ENCODE assay signal across 8 cellular contexts in the genomic region with DNA sequence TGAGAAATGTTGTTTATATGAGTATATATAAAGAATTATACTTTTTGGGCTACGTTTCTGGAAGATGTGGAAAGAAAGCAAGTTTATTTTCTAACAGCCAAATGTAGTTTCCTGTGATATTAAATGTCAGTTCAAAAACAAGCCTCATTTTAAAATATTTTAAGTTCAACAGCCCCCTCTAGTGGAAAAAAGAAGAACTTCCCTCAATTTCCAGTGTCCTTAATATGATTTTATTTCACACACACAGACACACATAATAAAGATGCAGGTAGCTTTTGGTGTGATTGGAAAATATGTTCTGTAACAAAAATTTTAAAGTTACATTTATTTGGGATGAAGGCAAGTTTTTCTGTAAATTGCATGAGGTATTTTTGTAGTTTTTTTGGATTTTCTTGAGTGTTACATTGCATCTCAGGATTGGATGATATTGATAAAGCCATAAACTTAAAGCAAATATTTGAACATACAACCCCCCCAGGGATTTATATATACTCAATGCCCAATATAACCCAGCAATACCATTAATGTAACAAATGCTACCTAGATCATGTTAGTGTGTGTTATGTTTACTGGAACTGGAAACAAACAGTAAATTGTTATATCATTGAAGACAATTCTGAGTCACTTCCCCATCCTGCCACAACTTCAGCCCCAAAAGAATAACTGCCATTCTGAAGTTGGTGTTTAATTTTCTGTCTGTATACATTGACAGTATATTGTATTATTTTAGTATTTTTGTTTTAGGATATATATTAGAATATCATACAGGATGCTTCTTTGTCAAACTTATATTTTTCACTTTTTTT. TPM values are rescaled to one million over a fixed set of nuclear protein-coding genes. Genes with fewer than 3 reads are reported as not detected.
DNase-seq lines count a peak whose midpoint lies in the region; ATAC-seq and TF ChIP-seq lines count a peak whose summit lies in the region.

No MANE protein-coding gene starts in this region.

- H3K9me3 Mint-ChIP-seq in CD14-positive monocyte (no peaks in the 10 kb centered on the region), glutamatergic neuron (ENCODE audit: unreplicated experiment) (no peaks in the 10 kb centered on the region)

- no peak overlapping the region for H3K4me3 ChIP-seq in stomach

- no peak for TF ChIP-seq EP300 in stomach (IDR thresholded peaks at IDR 0.05)

- no peak overlapping the region for H3K27ac Mint-ChIP-seq in CD14-positive monocyte
- H3K27ac Mint-ChIP-seq in glutamatergic neuron (ENCODE audit: unreplicated experiment): no peak overlapping the region

- H3K36me3 Mint-ChIP-seq in CD14-positive monocyte: no peaks in the 10 kb centered on the region
- no peaks in the 10 kb centered on the region for H3K36me3 Mint-ChIP-seq in glutamatergic neuron (ENCODE audit: unreplicated experiment)

- no peaks in the 10 kb centered on the region for H3K9me3 ChIP-seq in stomach

- H3K27me3 ChIP-seq in stomach: no peaks in the 10 kb centered on the region

- peaks cover 0 to 1% (median 0%) of the 10 kb centered on the region in 3 donors for H3K27me3 Mint-ChIP-seq in CD14-positive monocyte (ENCODE audit: low read depth in 3 of 3)
- H3K27me3 Mint-ChIP-seq in glutamatergic neuron (ENCODE audit: unreplicated experiment): peaks cover 2% of the 10 kb centered on the region

- DNase-seq in CD14-positive monocyte (ENCODE audit: low spot score) (no peak), NCI-H1105 treated with DMSO at 0.1 percent for 48 hours (lab: John Stamatoyannopoulos, UW) (peak; percentile 91), glutamatergic neuron (no peak), stomach (no peak)

- no peak for TF ChIP-seq POLR2A in stomach (IDR thresholded peaks at IDR 0.05)

- H3K36me3 ChIP-seq in stomach: no peaks in the 10 kb centered on the region

- intact Hi-C loops in CD14-positive monocyte (cut with micrococcal nuclease) (loop anchor here (5.0 to 10.0 kb wide), 4 partner anchors 102 to 392 kb away; no protein-coding TSS in a partner anchor), stomach (cut with DNase I; ENCODE audit: low total_unique reads) (loop anchor here (10.0 kb wide), 1 partner anchor 392 kb away; no protein-coding TSS in a partner anchor)

- TF ChIP-seq CTCF in CD14-positive monocyte (IDR thresholded peaks at IDR 0.05) (peak; percentile 82), VCaP (conservative IDR thresholded peaks at IDR 0.05) (peak; percentile 77), glutamatergic neuron (IDR thresholded peaks at IDR 0.05; ENCODE audit: partially characterized antibody, unreplicated experiment) (peak; percentile 92), stomach (IDR thresholded peaks at IDR 0.05) (peak in 5 of 7 experiments; percentile 32 to 85 (median 66))

- H3K27ac ChIP-seq in VCaP: no peak overlapping the region
- no peak overlapping the region for H3K27ac ChIP-seq in stomach

- no peak overlapping the region for H3K4me3 Mint-ChIP-seq in CD14-positive monocyte
- H3K4me3 Mint-ChIP-seq in glutamatergic neuron (ENCODE audit: unreplicated experiment): no peak overlapping the region

- 0% methylated on average over 1 of the region's 1 CpG for WGBS in stomach, 5 donors

- H3K4me1 Mint-ChIP-seq in CD14-positive monocyte (peaks cover 1% of the 10 kb centered on the region), glutamatergic neuron (ENCODE audit: low read depth, unreplicated experiment) (no peaks in the 10 kb centered on the region)

- peak; percentile 66 for ATAC-seq in GM18909 (IDR thresholded peaks at IDR 0.05; ENCODE audit: poor library complexity, unreplicated experiment)
- ATAC-seq in HG02970 (IDR thresholded peaks at IDR 0.05; ENCODE audit: low FRiP score, unreplicated experiment): no peak
- ATAC-seq in HG03139 (IDR thresholded peaks at IDR 0.05; ENCODE audit: unreplicated experiment): no peak

- H3K4me1 ChIP-seq in stomach: no peaks in the 10 kb centered on the region

RNA-seq across cellular contexts. Expression of a gene that starts 54.0 kb away (rescaled TPM):
- polyA plus RNA-seq in CD14-positive monocyte: under 1 TPM; 0.08 to 0.10 TPM
- 3.2 TPM for total RNA-seq in glutamatergic neuron (ENCODE audit: unreplicated experiment)
- 10 to 100 TPM in 2 of 5 donors, 1 to 10 TPM in 3; 1.2 to 26.3 (median 3.3) TPM for total RNA-seq in stomach
- 1 to 10 TPM in 2 of 3 donors, not detected in 1; 1.2 TPM for polyA plus RNA-seq in stomach
